Comparison of ENCODE assay signal across 21 cellular contexts in genomic region chr5:1095302-1096016, GRCh38. TPM values are rescaled to one million over a fixed set of nuclear protein-coding genes. Genes with fewer than 3 reads are reported as not detected.
A peak's percentile ranks its signal among the peaks of the same experiment; 100 is the strongest.
DNase-seq lines count a peak whose midpoint lies in the region; ATAC-seq and TF ChIP-seq lines count a peak whose summit lies in the region.
"Had no signal": no experiment of that assay in that cellular context is flagged by ENCODE, and none has a peak within 500 bp of the region (broad histone marks: within the 10 kb centered on the region; RNA-seq: fewer than 3 reads in every experiment).

No MANE protein-coding gene starts in this region.

- no peak for TF ChIP-seq CTCF in CD4-positive, alpha-beta T cell (IDR thresholded peaks at IDR 0.05)
- TF ChIP-seq CTCF in neural progenitor cell (IDR thresholded peaks at IDR 0.05) (no peak), MCF 10A (IDR thresholded peaks at IDR 0.05; ENCODE audit: unreplicated experiment) (no peak), esophagus squamous epithelium (IDR thresholded peaks at IDR 0.05) (no peak)

- POLR2A ChIA-PET in CD4-positive, alpha-beta T cell (lab: Charles Lee), result no interaction called here
- POLR2A ChIA-PET in MCF 10A (lab: Yijun Ruan, JAX), result no interaction called here

- H4K20me1 ChIP-seq in BLaER1 (peaks cover 90% of the 10 kb centered on the region), neural progenitor cell (ENCODE audit: low read depth) (peaks cover 48% of the 10 kb centered on the region)

- H3K4me3 ChIP-seq in BLaER1 (no peak overlapping the region), SK-N-MC (no peak overlapping the region), neural progenitor cell (no peak overlapping the region), esophagus squamous epithelium (no peak overlapping the region)
- H3K4me3 ChIP-seq: A549 had no signal

- no peak for DNase-seq in CD4-positive, alpha-beta T cell
- DNase-seq in SK-N-MC (ENCODE audit: low read depth, low spot score) (no peak), neural progenitor cell (ENCODE audit: low spot score) (no peak), MCF 10A (ENCODE audit: unreplicated experiment) (no peak), esophagus squamous epithelium (lab: John Stamatoyannopoulos, UW) (no peak), NCI-H345 treated with DMSO at 0.1 percent for 48 hours (lab: John Stamatoyannopoulos, UW; ENCODE audit: unreplicated experiment) (no peak)
- DNase-seq: AML-193, DMS153, NCI-H1048, NCI-H1417, NCI-H1694, NCI-H2029 treated with DMSO at 0.1 percent for 48 hours, NCI-H526 treated with DMSO at 0.1 percent for 48 hours, SIG-M5, SK-N-SH, SW 1271 had no signal

- peak overlapping the region; percentile 53 for H3K27ac Mint-ChIP-seq in CD4-positive, alpha-beta T cell
- H3K27ac Mint-ChIP-seq in neural progenitor cell (peak overlapping the region; percentile 46), MCF 10A (ENCODE audit: low read depth, unreplicated experiment) (no peak overlapping the region)

- peaks cover 33% of the 10 kb centered on the region for H3K36me3 Mint-ChIP-seq in CD4-positive, alpha-beta T cell (ENCODE audit: low read depth)
- H3K36me3 Mint-ChIP-seq in neural progenitor cell (peaks cover 4% of the 10 kb centered on the region), MCF 10A (ENCODE audit: insufficient read depth, unreplicated experiment) (no peaks in the 10 kb centered on the region)
- H3K36me3 Mint-ChIP-seq: IgD-negative memory B cell had no signal

- peaks cover 45% of the 10 kb centered on the region; the same call in 1 of the 2 replicates for H3K36me3 ChIP-seq in BLaER1
- no peaks in the 10 kb centered on the region; the same call in 1 of the 2 replicates for H3K36me3 ChIP-seq in SK-N-MC (ENCODE audit: insufficient read depth, low read length)
- H3K36me3 ChIP-seq in neural progenitor cell, result no peaks in the 10 kb centered on the region
- peaks cover 0 to 37% (median 0%) of the 10 kb centered on the region in 3 donors for H3K36me3 ChIP-seq in esophagus squamous epithelium

- no peak for TF ChIP-seq POLR2A in esophagus squamous epithelium (IDR thresholded peaks at IDR 0.05)

- H3K4me2 ChIP-seq in BLaER1 (0 out of 2 replicates have a peak overlapping the region, but pooled peaks have one; percentile 12), neural progenitor cell (peak overlapping the region; percentile 13)
- H3K4me2 ChIP-seq: A549, KMS-11, SK-N-SH had no signal

- no peaks in the 10 kb centered on the region for H3K27me3 Mint-ChIP-seq in CD4-positive, alpha-beta T cell
- H3K27me3 Mint-ChIP-seq in neural progenitor cell (ENCODE audit: insufficient read depth, low read depth) (peaks cover 5% of the 10 kb centered on the region), MCF 10A (ENCODE audit: insufficient read depth, unreplicated experiment) (no peaks in the 10 kb centered on the region)
- H3K27me3 Mint-ChIP-seq: IgD-negative memory B cell had no signal

- H3K9ac ChIP-seq in BLaER1, result no peak overlapping the region
- H3K9ac ChIP-seq in SK-N-MC (ENCODE audit: insufficient read length), result no peak overlapping the region
- no peak overlapping the region for H3K9ac ChIP-seq in neural progenitor cell
- H3K9ac ChIP-seq: KMS-11, SK-N-SH had no signal

- H3F3A ChIP-seq in neural progenitor cell (ENCODE audit: low read depth), result peaks cover 21% of the 10 kb centered on the region

- CTCF ChIA-PET in CD4-positive, alpha-beta T cell (lab: Charles Lee), result no interaction called here
- CTCF ChIA-PET in MCF 10A (lab: Yijun Ruan, JAX), result interaction anchor here (0.8 kb wide), 1 partner anchor 78 kb away, joined by 3 read pairs; no protein-coding TSS in a partner anchor

- intact Hi-C loops in CD4-positive, alpha-beta T cell (cut with DNase I, micrococcal nuclease), result no loop called here
- intact Hi-C loops in MCF 10A (cut with micrococcal nuclease), result no loop called here
- intact Hi-C loops in esophagus squamous epithelium (cut with DNase I), result no loop called here

- H3K4me1 Mint-ChIP-seq in CD4-positive, alpha-beta T cell (ENCODE audit: low read depth), result peaks cover 25% of the 10 kb centered on the region
- H3K4me1 Mint-ChIP-seq in neural progenitor cell (peaks cover 34% of the 10 kb centered on the region), MCF 10A (ENCODE audit: insufficient read depth, unreplicated experiment) (no peaks in the 10 kb centered on the region)

- peaks cover 44% of the 10 kb centered on the region for H3K79me2 ChIP-seq in neural progenitor cell (ENCODE audit: low read depth)

- peaks cover 66% of the 10 kb centered on the region for H3K4me1 ChIP-seq in BLaER1
- H3K4me1 ChIP-seq in neural progenitor cell, result peaks cover 35% of the 10 kb centered on the region
- peaks cover 0 to 30% (median 0%) of the 10 kb centered on the region in 3 donors for H3K4me1 ChIP-seq in esophagus squamous epithelium

- no peak for ATAC-seq in CD4-positive, alpha-beta T cell (ENCODE audit: poor library complexity)
- ATAC-seq: A549 had no signal

- H2AFZ ChIP-seq in neural progenitor cell (replicated peaks), result no peak overlapping the region

- WGBS in esophagus squamous epithelium, 2 donors, result 93% methylated on average over 4 of the region's 22 CpGs; no CpG with 5 or more reads in 1 of the 2 donors

- no peaks in the 10 kb centered on the region for H3K9me3 Mint-ChIP-seq in CD4-positive, alpha-beta T cell
- no peaks in the 10 kb centered on the region for H3K9me3 Mint-ChIP-seq in neural progenitor cell
- no peaks in the 10 kb centered on the region for H3K9me3 Mint-ChIP-seq in MCF 10A (ENCODE audit: unreplicated experiment)
- H3K9me3 Mint-ChIP-seq: IgD-negative memory B cell had no signal

- peaks cover 14% of the 10 kb centered on the region for H3K27me3 ChIP-seq in BLaER1
- H3K27me3 ChIP-seq in CD4-positive, alpha-beta T cell (ENCODE audit: control insufficient read depth, insufficient read depth, low read length), result no peaks in the 10 kb centered on the region
- no peaks in the 10 kb centered on the region for H3K27me3 ChIP-seq in neural progenitor cell
- no peaks in the 10 kb centered on the region for H3K27me3 ChIP-seq in esophagus squamous epithelium

- BruUV-seq in MCF 10A (replicated peaks; lab: Mats Ljungman, UMichigan), result no TSS peak

- H3K9me3 ChIP-seq in BLaER1 (no peaks in the 10 kb centered on the region), SK-N-MC (ENCODE audit: low read depth, low read length) (no peaks in the 10 kb centered on the region), neural progenitor cell (ENCODE audit: low read depth) (no peaks in the 10 kb centered on the region), esophagus squamous epithelium (no peaks in the 10 kb centered on the region)
- H3K9me3 ChIP-seq in CD4-positive, alpha-beta T cell (ENCODE audit: control insufficient read depth, low read length), result no peaks in the 10 kb centered on the region
- H3K9me3 ChIP-seq: A549, SK-N-SH had no signal

- H3K4me3 Mint-ChIP-seq in CD4-positive, alpha-beta T cell, result no peak overlapping the region
- H3K4me3 Mint-ChIP-seq in neural progenitor cell, result no peak overlapping the region
- H3K4me3 Mint-ChIP-seq in MCF 10A (ENCODE audit: unreplicated experiment), result no peak overlapping the region
- H3K4me3 Mint-ChIP-seq: IgD-negative memory B cell had no signal

- H3K27ac ChIP-seq in BLaER1, result no peak overlapping the region
- no peak overlapping the region for H3K27ac ChIP-seq in CD4-positive, alpha-beta T cell (ENCODE audit: low read depth, low read length)
- H3K27ac ChIP-seq in SK-N-MC, result peak overlapping the region; percentile 65; the same call in 1 of the 2 replicates
- no peak overlapping the region for H3K27ac ChIP-seq in neural progenitor cell
- no peak overlapping the region for H3K27ac ChIP-seq in esophagus squamous epithelium
- H3K27ac ChIP-seq: A549, C4-2B, KMS-11 had no signal

RNA-seq across cellular contexts. Expression of gene SLC12A7, which starts 16.4 kb away (rescaled TPM):
- total RNA-seq in CD4-positive, alpha-beta T cell, result 10 to 100 TPM; 47.9 to 51.7 TPM
- 7.5 and 27.3 TPM in 2 replicates for total RNA-seq in neural progenitor cell (ENCODE audit: low replicate concordance)
- 6.3 and 8.1 TPM in 2 replicates for total RNA-seq in MCF 10A (2022)
- 10 to 100 TPM in 1 of 4 donors, 1 to 10 TPM in 3; 4.5 to 13.4 (median 6.6) TPM for total RNA-seq in esophagus squamous epithelium
